ENCODE assay signal across 8 cellular contexts in genomic region chr10:27745719-27746363, GRCh38. TPM values are rescaled to one million over a fixed set of nuclear protein-coding genes. Genes with fewer than 3 reads are reported as not detected.
A peak's percentile ranks its signal among the peaks of the same experiment; 100 is the strongest.
DNase-seq lines count a peak whose midpoint lies in the region; ATAC-seq, FAIRE-seq and TF ChIP-seq lines count a peak whose summit lies in the region.

MKX (minus strand) TSS chr10:27745819; CDS start chr10:27743415, 2,404 bp downstream.

- CTCF ChIA-PET in CD8-positive, alpha-beta memory T cell (lab: Charles Lee): interaction anchor here (1.3 kb wide), 1 partner anchor 10 kb away, joined by 3 read pairs; no protein-coding TSS in a partner anchor

- intact Hi-C loops in kidney (cut with DNase I): no loop called here

- H3K9me3 ChIP-seq in CD8-positive, alpha-beta memory T cell (ENCODE audit: low read length): no peaks in the 10 kb centered on the region
- no peaks in the 10 kb centered on the region for H3K9me3 ChIP-seq in kidney (ENCODE audit: control insufficient read depth in 1 of 2, low read length in 2 of 2)

- peak in 3 of 5 donors; percentile 27 to 57 (median 35) for DNase-seq in CD8-positive, alpha-beta memory T cell
- peak; percentile 38 for DNase-seq in NCI-H2196 treated with DMSO at 0.1 percent for 48 hours (lab: John Stamatoyannopoulos, UW; ENCODE audit: unreplicated experiment)
- peak; percentile 50 for DNase-seq in astrocyte of the spinal cord (ENCODE audit: low read depth, low spot score)
- DNase-seq in kidney: peak; percentile 80
- DNase-seq in stimulated activated CD4-positive, alpha-beta T cell treated with anti-CD3 and anti-CD28 coated beads, Interleukin-1b, Interleukin-23, amount 100 ng/mL, for 48 hours: peak; percentile 21
- DNase-seq in GM20000 (ENCODE audit: low spot score): no peak
- DNase-seq in H4 (ENCODE audit: low spot score): no peak

- H3K4me3 ChIP-seq in CD8-positive, alpha-beta memory T cell (ENCODE audit: low read length): peak within 1 kb of the TSS; percentile 47
- peak within 1 kb of the TSS; percentile 18 for H3K4me3 ChIP-seq in astrocyte of the spinal cord (ENCODE audit: low read depth, low read length)
- H3K4me3 ChIP-seq in kidney (ENCODE audit: low read length in 2 of 2): peak within 1 kb of the TSS in 1 of 2 donors; percentile 21

- peaks cover 58% of the 10 kb centered on the region for H3K27me3 ChIP-seq in CD8-positive, alpha-beta memory T cell (ENCODE audit: insufficient read depth, low read length, poor library complexity, severe bottlenecking)

- H3K4me1 Mint-ChIP-seq in CD8-positive, alpha-beta memory T cell: peaks cover 24 to 50% (median 30%) of the 10 kb centered on the region in 3 donors

- peaks cover 42% of the 10 kb centered on the region for H3K4me1 ChIP-seq in CD8-positive, alpha-beta memory T cell (ENCODE audit: insufficient read depth, low read length)
- H3K4me1 ChIP-seq in kidney (ENCODE audit: control insufficient read depth in 1 of 2, insufficient read depth in 1 of 2, low read depth in 1 of 2, low read length in 2 of 2): peaks cover 0 to 22% of the 10 kb centered on the region in 2 donors

- ATAC-seq in GM18511 (IDR thresholded peaks at IDR 0.05; ENCODE audit: unreplicated experiment): no peak

- H3K27me3 Mint-ChIP-seq in CD8-positive, alpha-beta memory T cell: peaks cover 41 to 72% of the 10 kb centered on the region in 2 donors

- peak within 1 kb of the TSS; percentile 85 to 93 (median 88) for H3K4me3 Mint-ChIP-seq in CD8-positive, alpha-beta memory T cell

- POLR2A ChIA-PET in CD8-positive, alpha-beta memory T cell (lab: Charles Lee): no interaction called here

- H3K27ac Mint-ChIP-seq in CD8-positive, alpha-beta memory T cell: peak within 1 kb of the TSS in 5 of 8 donors; percentile 3 to 92 (median 68)

- H3K36me3 Mint-ChIP-seq in CD8-positive, alpha-beta memory T cell: no peaks in the 10 kb centered on the region

- H3K27ac ChIP-seq in CD8-positive, alpha-beta memory T cell (ENCODE audit: low read depth, low read length): no peak within 1 kb of the TSS
- H3K27ac ChIP-seq in kidney (ENCODE audit: low read depth in 2 of 2, low read length in 2 of 2): no peak within 1 kb of the TSS

- TF ChIP-seq CTCF in astrocyte of the spinal cord (IDR thresholded peaks at IDR 0.05; ENCODE audit: low read depth, low read length): no peak
- no peak for TF ChIP-seq CTCF in kidney (IDR thresholded peaks at IDR 0.05; ENCODE audit: borderline replicate concordance, extremely low read depth, insufficient read depth)
- no peak for TF ChIP-seq CTCF in GM20000 (IDR thresholded peaks at IDR 0.05; ENCODE audit: extremely low read depth, missing control alignments)

- H3K9me3 Mint-ChIP-seq in CD8-positive, alpha-beta memory T cell: no peaks in the 10 kb centered on the region

- FAIRE-seq in kidney (lab: Jason Lieb, UNC): no peak

- H3K9ac ChIP-seq in kidney (ENCODE audit: low read length in 2 of 2): no peak within 1 kb of the TSS

- no peaks in the 10 kb centered on the region for H3K36me3 ChIP-seq in CD8-positive, alpha-beta memory T cell (ENCODE audit: insufficient read depth, low read length)
- H3K36me3 ChIP-seq in kidney (ENCODE audit: control insufficient read depth in 1 of 2, insufficient read depth in 2 of 2, low read length in 2 of 2): no peaks in the 10 kb centered on the region

- in situ Hi-C loops in astrocyte of the spinal cord (cut with HindIII; ENCODE audit: low sequenced_read_pairs): no loop called here

RNA-seq across cellular contexts. Expression of gene MKX, which starts in this region (rescaled TPM):
- total RNA-seq in CD8-positive, alpha-beta memory T cell: under 1 TPM; 0.20 to 0.29 TPM
- not detected for polyA plus RNA-seq in CD8-positive, alpha-beta memory T cell
- 1.3 TPM for total RNA-seq in kidney
- not detected for polyA plus RNA-seq in kidney (ENCODE audit: insufficient read depth, low read depth, low replicate concordance)
- total RNA-seq in H4 (2014; rRNA removed; shearing (Covaris generic)): not detected in 2 replicates

Comparison
In these comparisons a context has a peak if more than half of its experiments do, and no peak if none do; other contexts are left out.
1. Peak in DNase-seq and H3K4me3 ChIP-seq in CD8-positive, alpha-beta memory T cell; RNA of the gene not detected or under 1 TPM.
2. DNase-seq: peak in NCI-H2196 treated with DMSO at 0.1 percent for 48 hours (single experiment), astrocyte of the spinal cord (single experiment), kidney (single experiment) and stimulated activated CD4-positive, alpha-beta T cell treated with anti-CD3 and anti-CD28 coated beads, Interleukin-1b, Interleukin-23, amount 100 ng/mL, for 48 hours (single experiment); none in GM20000 (single experiment) and H4 (single experiment).